ENCODE assay signal across 8 cellular contexts in the genomic region with DNA sequence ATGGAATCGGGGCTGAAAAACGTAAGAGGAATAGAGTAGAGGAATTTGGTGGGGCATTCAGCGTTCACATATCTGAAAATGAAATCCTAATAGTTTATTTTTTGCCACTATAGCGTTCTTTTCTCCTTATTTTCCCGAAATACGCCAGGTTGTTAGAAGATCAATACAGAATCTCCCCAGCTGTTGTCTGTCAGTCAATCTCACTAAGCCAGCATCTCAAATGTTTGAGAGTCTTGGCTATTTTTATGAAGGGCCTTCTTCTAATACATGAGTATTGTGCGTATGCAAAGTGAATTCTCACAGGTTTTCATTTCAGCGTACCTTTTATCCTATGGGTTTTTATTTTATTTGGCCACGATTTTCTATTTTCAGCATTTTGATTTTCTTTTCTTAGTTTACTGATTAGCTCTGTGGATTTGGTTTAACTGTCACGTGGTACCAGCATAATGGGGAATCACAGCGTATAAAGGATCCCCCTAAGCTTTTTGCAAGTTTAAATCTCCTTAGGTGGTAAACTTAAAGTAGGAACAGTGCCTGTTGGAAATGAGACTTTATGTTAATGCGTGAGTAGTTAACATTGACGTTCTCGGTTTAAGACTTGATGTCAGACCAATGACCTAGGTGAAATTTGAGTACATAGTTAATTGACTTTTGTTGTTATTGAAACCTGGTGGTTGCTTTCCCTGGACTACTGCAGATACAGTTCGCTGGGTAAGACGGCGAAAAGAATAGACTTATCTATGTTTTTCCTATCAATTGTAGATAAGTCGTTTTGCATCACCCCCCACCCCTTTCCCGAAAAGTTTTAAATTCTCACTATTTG. TPM values are rescaled to one million over a fixed set of nuclear protein-coding genes. Genes with fewer than 3 reads are reported as not detected.
DNase-seq lines count a peak whose midpoint lies in the region; ATAC-seq, FAIRE-seq and TF ChIP-seq lines count a peak whose summit lies in the region.

No MANE protein-coding gene starts in this region.

- no peak for ATAC-seq in GM12878
- ATAC-seq in lower lobe of right lung = no peak
- ATAC-seq in GM19035 (IDR thresholded peaks at IDR 0.05; ENCODE audit: unreplicated experiment) = no peak
- ATAC-seq in GM19023 (IDR thresholded peaks at IDR 0.05; ENCODE audit: unreplicated experiment) = no peak

- POLR2A ChIA-PET in GM12878 (lab: Charles Lee) = no interaction called here

- DNase-seq in GM12878 (ENCODE audit: low read depth, low spot score) = no peak
- no peak for DNase-seq in lower lobe of right lung
- no peak for DNase-seq in vagina (ENCODE audit: extremely low spot score in 2 of 2)
- DNase-seq in epidermal melanocyte (ENCODE audit: insufficient read length, low spot score) = no peak

- RAD21 ChIA-PET in GM12878 (lab: Charles Lee; ENCODE audit: unreplicated experiment) = interaction anchor here (1.6 kb wide), 1 partner anchor 20 kb away, joined by 4 read pairs; no protein-coding TSS in a partner anchor

- TF ChIP-seq EP300 in GM12878 (IDR thresholded peaks at IDR 0.05; ENCODE audit: borderline replicate concordance in 1 of 2, control insufficient read depth in 1 of 2, low read depth in 2 of 2, low read length in 2 of 2) = no peak

- TSS peak; percentile 72 for BruUV-seq in GM12878 (replicated peaks; lab: Mats Ljungman, UMichigan)

- SMC1A ChIA-PET in GM12878 (lab: Charles Lee; ENCODE audit: uncharacterized antibody, unreplicated experiment) = interaction anchor here (1.3 kb wide), 2 partner anchors 10 to 189 kb away, joined by 3 read pairs; no protein-coding TSS in a partner anchor

- TF ChIP-seq CTCF in GM12878 (IDR thresholded peaks at IDR 0.05 in 2 of 3, conservative IDR thresholded peaks at IDR 0.05 in 1 of 3; ENCODE audit: control insufficient read depth in 2 of 3, extremely low read depth in 1 of 3, insufficient read depth in 1 of 3, low read depth in 3 of 3, low read length in 3 of 3) = no peak
- TF ChIP-seq CTCF in lower lobe of right lung (IDR thresholded peaks at IDR 0.05) = no peak
- no peak for TF ChIP-seq CTCF in vagina (IDR thresholded peaks at IDR 0.05)

- no peaks in the 10 kb centered on the region for H4K20me1 ChIP-seq in GM12878 (ENCODE audit: control insufficient read depth, insufficient read depth)

- CTCF ChIA-PET in GM12878 (lab: Yijun Ruan, JAX) = interaction anchor here (1.8 to 2.5 kb wide), 2 partner anchors 11 to 21 kb away, joined by 8 to 10 read pairs; no protein-coding TSS in a partner anchor

- H3K4me3 ChIP-seq in ACC112 (ENCODE audit: low read depth, low read length) (peak overlapping the region; percentile 96), HUES48 (ENCODE audit: low read depth, low read length) (peak overlapping the region; percentile 90), GM12878 (peak overlapping the region; percentile 97), lower lobe of right lung (peak overlapping the region; percentile 72), vagina (peak overlapping the region; percentile 84 to 90)

- in situ Hi-C loops in GM12878 (cut with MboI) = no loop called here

- intact Hi-C loops in GM12878 (cut with micrococcal nuclease; ENCODE audit: unreplicated experiment) = loop anchor here (10.0 kb wide), 2 partner anchors 289 to 791 kb away; no protein-coding TSS in a partner anchor
- intact Hi-C loops in lower lobe of right lung (cut with DNase I) = no loop called here
- intact Hi-C loops in vagina (cut with DNase I) = no loop called here

- TF ChIP-seq RAD21 in GM12878 (IDR thresholded peaks at IDR 0.05; ENCODE audit: insufficient read depth, low read depth, low read length) = no peak

- H3K9me3 ChIP-seq in HUES48 (ENCODE audit: control insufficient read depth, insufficient read depth, low read length) = no peaks in the 10 kb centered on the region
- H3K9me3 ChIP-seq in GM12878 (replicated peaks; ENCODE audit: control insufficient read depth, insufficient read depth, low read length) = no peaks in the 10 kb centered on the region; the same call in 2 of the 3 replicates
- no peaks in the 10 kb centered on the region for H3K9me3 ChIP-seq in lower lobe of right lung
- no peaks in the 10 kb centered on the region for H3K9me3 ChIP-seq in vagina

- H3K4me1 ChIP-seq in ACC112 (ENCODE audit: control insufficient read depth, insufficient read depth, low read length, unreplicated experiment) = peaks cover 21% of the 10 kb centered on the region
- peaks cover 21% of the 10 kb centered on the region for H3K4me1 ChIP-seq in HUES48 (ENCODE audit: control insufficient read depth, insufficient read depth, low read length)
- H3K4me1 ChIP-seq in GM12878 (ENCODE audit: control insufficient read depth, insufficient read depth, low read length) = no peaks in the 10 kb centered on the region
- H3K4me1 ChIP-seq in lower lobe of right lung = peaks cover 32% of the 10 kb centered on the region
- H3K4me1 ChIP-seq in vagina = peaks cover 34% of the 10 kb centered on the region

- H3K4me2 ChIP-seq in GM12878 (ENCODE audit: control insufficient read depth, insufficient read depth) = peak overlapping the region; percentile 88

- peaks cover 11% of the 10 kb centered on the region for H3K36me3 ChIP-seq in ACC112 (ENCODE audit: insufficient read depth, low read length)
- peaks cover 39% of the 10 kb centered on the region for H3K36me3 ChIP-seq in HUES48 (ENCODE audit: control insufficient read depth, insufficient read depth, low read length)
- H3K36me3 ChIP-seq in GM12878 (ENCODE audit: control insufficient read depth in 2 of 2, insufficient read depth in 2 of 2, low read length in 1 of 2) = peaks cover 0 to 11% of the 10 kb centered on the region in 2 experiments; a peak in 1 of 4 replicates
- H3K36me3 ChIP-seq in lower lobe of right lung = peaks cover 3% of the 10 kb centered on the region
- no peaks in the 10 kb centered on the region for H3K36me3 ChIP-seq in vagina

- H3K79me2 ChIP-seq in ACC112 (ENCODE audit: control insufficient read depth, insufficient read depth, low read length, unreplicated experiment) (peaks cover 63% of the 10 kb centered on the region), GM12878 (ENCODE audit: control insufficient read depth, insufficient read depth, low read length) (peaks cover 62% of the 10 kb centered on the region)

- no peak for TF ChIP-seq POLR2A in GM12878 (IDR thresholded peaks at IDR 0.05; ENCODE audit: low read depth, low read length)
- no peak for TF ChIP-seq POLR2A in vagina (IDR thresholded peaks at IDR 0.05)

- H2AFZ ChIP-seq in ACC112 (ENCODE audit: low read length, unreplicated experiment) (no peak overlapping the region), GM12878 (ENCODE audit: control insufficient read depth, low read depth, low read length) (no peak overlapping the region; the same call in 1 of the 2 replicates)

- H3K27ac ChIP-seq in ACC112 (ENCODE audit: low read depth, low read length) = peak overlapping the region; percentile 82
- H3K27ac ChIP-seq in HUES48 (ENCODE audit: low read depth, low read length) = peak overlapping the region; percentile 97
- peak overlapping the region; percentile 97 for H3K27ac ChIP-seq in GM12878 (ENCODE audit: control insufficient read depth, insufficient read depth)
- H3K27ac ChIP-seq in lower lobe of right lung = no peak overlapping the region
- H3K27ac ChIP-seq in vagina = peak overlapping the region; percentile 96

- WGBS in GM12878 (ENCODE audit: insufficient coverage, insufficient replicate concordance, low lambda C conversion rate, missing lambda C conversion rate) = 26% methylated on average over 19 of the region's 19 CpGs

- H3K9ac ChIP-seq in HUES48 (ENCODE audit: low read depth, low read length) (peak overlapping the region; percentile 96), GM12878 (ENCODE audit: control insufficient read depth, insufficient read depth, low read length) (peak overlapping the region; percentile 95)

- no peak for FAIRE-seq in GM12878 (lab: Jason Lieb, UNC)

- H3K27me3 ChIP-seq in ACC112 (ENCODE audit: insufficient read depth, low read length) (no peaks in the 10 kb centered on the region), HUES48 (ENCODE audit: control insufficient read depth, insufficient read depth, low read length) (no peaks in the 10 kb centered on the region), GM12878 (replicated peaks in 1 of 2; ENCODE audit: control insufficient read depth in 2 of 2, insufficient read depth in 2 of 2, low read length in 1 of 2) (no peaks in the 10 kb centered on the region), lower lobe of right lung (ENCODE audit: low read depth) (no peaks in the 10 kb centered on the region), vagina (no peaks in the 10 kb centered on the region)

TF ChIP-seq in GM12878, 131 proteins besides CTCF, POLR2A, EP300 and RAD21 (continues in another document):
- TF ChIP-seq PKNOX1 (IDR thresholded peaks at IDR 0.05) (peak; percentile 64), SIX5 (IDR thresholded peaks at IDR 0.05; ENCODE audit: low read depth, low read length, severe bottlenecking) (no peak), RAD51 (IDR thresholded peaks at IDR 0.05) (peak; percentile 87), BCL11A (IDR thresholded peaks at IDR 0.05; ENCODE audit: low read depth, low read length) (no peak)

RNA-seq across cellular contexts. Expression of gene FXR1, which starts 1.3 kb away (rescaled TPM):
- total RNA-seq in GM12878 (2013; cell fraction: nucleolus; rRNA removed) = 299 and 309 TPM in 2 replicates
- total RNA-seq in GM12878 (2014; rRNA removed) = 116 and 128 TPM in 2 replicates
- total RNA-seq in GM12878 (2014; rRNA removed; fragmentation: Illumina TruSeq; extraction: Trizol) = 142 and 143 TPM in 2 replicates
- total RNA-seq in GM12878 (2021) = 108 and 114 TPM in 2 replicates
- polyA plus RNA-seq in GM12878 (2011; ENCODE audit: low read depth) = 76.8 TPM
- 159 and 221 TPM in 2 replicates for polyA plus RNA-seq in GM12878 (2011; rRNA removed)
- 76.3 and 85.3 TPM in 2 replicates for polyA plus RNA-seq in GM12878 (2011; cell fraction: cytosol; rRNA removed)
- 105 and 110 TPM in 2 replicates for polyA plus RNA-seq in GM12878 (2011; cell fraction: nucleus; rRNA removed)
- 114 and 139 TPM in 2 replicates for polyA plus RNA-seq in GM12878 (2012)
- 131 and 164 TPM in 2 replicates for polyA plus RNA-seq in GM12878 (2014; fragmentation: Illumina TruSeq; extraction: Trizol)
- 10 to 100 TPM; 46.0 to 62.9 TPM for polyA plus RNA-seq in GM12878 (2014; fragmentation: Nextera tagmentation; extraction: Ambion mirVana)
- 78.2 and 89.1 TPM in 2 replicates for polyA plus RNA-seq in GM12878 (2014; rRNA removed)
- 10 to 100 TPM; 38.5 to 39.4 TPM for polyA plus RNA-seq in GM12878 (2016; fragmentation: Nextera tagmentation; extraction: Ambion mirVana)
- polyA minus RNA-seq in GM12878 (2011; rRNA and poly(A)+ RNA removed) = 167 and 213 TPM in 2 replicates
- 50.9 and 77.3 TPM in 2 replicates for polyA minus RNA-seq in GM12878 (2011; cell fraction: cytosol; rRNA and poly(A)+ RNA removed)
- polyA minus RNA-seq in GM12878 (2011; cell fraction: nucleus; rRNA and poly(A)+ RNA removed) = 83.8 and 134 TPM in 2 replicates
- 103 TPM for total RNA-seq in lower lobe of right lung
- total RNA-seq in vagina = 99.7 TPM
